ENCODE assay signal across 1 cellular context in the genomic region with DNA sequence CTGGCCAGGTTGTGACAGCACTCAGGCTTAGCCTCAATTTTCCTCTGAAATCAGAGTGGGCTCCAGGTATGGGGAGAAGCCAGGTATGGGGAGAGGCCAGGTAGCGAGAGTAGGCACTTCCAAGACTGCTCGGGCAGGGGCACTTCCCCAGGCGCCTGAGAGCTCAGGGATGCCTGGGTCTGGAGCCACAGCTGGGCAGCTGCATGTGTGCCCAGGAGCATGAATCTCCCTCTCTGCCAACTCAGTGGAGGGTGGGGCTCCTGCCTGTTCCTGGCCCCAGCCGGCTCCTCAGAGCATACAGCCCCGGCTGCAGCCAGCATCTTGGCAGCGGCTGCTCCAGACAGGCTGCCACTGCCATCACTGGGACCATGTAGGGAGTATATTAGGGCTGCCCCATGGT.
TF ChIP-seq lines count a peak whose summit lies in the region.

No MANE protein-coding gene starts in this region.

TF ChIP-seq in IMR-90, 13 proteins besides CTCF, POLR2A, EP300 and RAD21 (continued from another document):
- TF ChIP-seq USF2 (IDR thresholded peaks at IDR 0.05; ENCODE audit: low read depth, low read length) (no peak), SMC3 (IDR thresholded peaks at IDR 0.05; ENCODE audit: low read depth, low read length) (no peak), ELK1 (IDR thresholded peaks at IDR 0.05; ENCODE audit: borderline replicate concordance, low read depth, low read length) (no peak), MXI1 (IDR thresholded peaks at IDR 0.05; ENCODE audit: borderline replicate concordance, low read depth, low read length) (no peak), CEBPB (IDR thresholded peaks at IDR 0.05; ENCODE audit: low read depth, low read length) (no peak), CHD1 (IDR thresholded peaks at IDR 0.05; ENCODE audit: low read depth, low read length) (no peak), NFE2L2 (IDR thresholded peaks at IDR 0.05; ENCODE audit: low read depth, low read length) (no peak)
TF ChIP-seq in IMR-90: peak in this region for 0.
